ENCODE assay signal across 1 cellular context in the genomic region with DNA sequence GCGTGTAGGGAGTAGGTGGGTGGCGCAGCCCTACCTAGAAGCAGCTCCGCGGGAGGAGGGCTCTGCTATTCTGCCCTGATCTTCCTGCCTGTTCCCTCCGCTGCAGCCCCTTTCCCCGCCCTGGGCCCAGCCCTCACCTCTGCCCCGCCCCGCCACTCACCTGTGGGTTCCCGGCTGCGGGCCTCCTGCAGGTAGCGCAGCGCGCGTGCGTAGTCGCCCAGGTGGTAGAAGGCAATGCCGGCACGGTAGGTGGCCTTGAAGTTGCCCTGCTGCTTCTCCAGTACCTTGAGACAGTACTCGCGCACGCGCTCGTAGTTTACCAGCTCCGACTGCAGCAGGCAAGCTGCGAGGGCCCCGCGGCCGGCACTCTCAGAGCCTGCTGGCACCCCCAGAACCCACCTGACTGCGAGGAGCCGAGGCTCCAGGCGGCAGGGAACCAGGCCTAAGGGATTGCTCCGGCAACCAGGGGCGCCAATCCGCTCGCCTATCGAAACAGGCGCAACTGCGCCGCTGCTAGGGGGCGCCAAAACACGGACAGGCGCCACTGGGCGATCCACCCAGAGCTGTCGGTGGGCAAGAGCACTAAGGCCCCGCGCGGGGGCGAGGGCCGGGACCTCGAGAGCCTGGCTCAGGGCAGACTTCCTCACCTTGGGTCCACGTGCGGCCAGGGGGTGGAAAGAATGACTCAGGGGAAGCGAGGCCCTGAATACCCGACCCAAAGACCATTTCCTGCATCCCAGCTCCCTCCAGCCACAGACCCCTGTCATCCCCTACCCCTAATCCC.
TF ChIP-seq lines count a peak whose summit lies in the region.

No MANE protein-coding gene starts in this region.

TF ChIP-seq in K562, 482 proteins besides CTCF, POLR2A, EP300 and RAD21 (continued from another document and continues in another):
- TF ChIP-seq HNRNPL (IDR thresholded peaks at IDR 0.05; ENCODE audit: low read depth, low read length) (no peak), SAP30 (IDR thresholded peaks at IDR 0.05; ENCODE audit: borderline replicate concordance, insufficient read depth, low read depth, low read length, poor library complexity, severe bottlenecking) (no peak), ESRRB (CRISPR knock-in tag; IDR thresholded peaks at IDR 0.05; ENCODE audit: borderline replicate concordance) (no peak), ZNF347 (CRISPR knock-in tag; IDR thresholded peaks at IDR 0.05; ENCODE audit: low read depth) (no peak), L3MBTL2 (IDR thresholded peaks at IDR 0.05) (peak; percentile 58), BMI1 (IDR thresholded peaks at IDR 0.05; ENCODE audit: low read length) (no peak), CC2D1A (IDR thresholded peaks at IDR 0.05) (no peak), MLX (CRISPR knock-in tag; conservative IDR thresholded peaks at IDR 0.05) (no peak), ZNF124 (CRISPR knock-in tag; IDR thresholded peaks at IDR 0.05) (0 out of 2 replicates have a peak, but pooled peaks have one; percentile 54), EHMT2 (IDR thresholded peaks at IDR 0.05) (peak; percentile 66; the same call in 1 of the 2 replicates), ZBED1 (IDR thresholded peaks at IDR 0.05) (no peak), NFXL1 (CRISPR knock-in tag; IDR thresholded peaks at IDR 0.05) (no peak), MLLT1 (IDR thresholded peaks at IDR 0.05) (no peak), SLC30A9 (CRISPR knock-in tag; IDR thresholded peaks at IDR 0.05) (no peak), PCBP2 (IDR thresholded peaks at IDR 0.05; ENCODE audit: low read depth, low read length, poor library complexity, severe bottlenecking) (no peak), MIER1 (IDR thresholded peaks at IDR 0.05; ENCODE audit: low read depth) (peak; percentile 72; the same call in 1 of the 2 replicates), ZNF764 (CRISPR knock-in tag; IDR thresholded peaks at IDR 0.05; ENCODE audit: low read depth) (no peak), RB1 (IDR thresholded peaks at IDR 0.05; ENCODE audit: low read depth) (peak; percentile 64; the same call in 1 of the 2 replicates), CBFA2T2 (conservative IDR thresholded peaks at IDR 0.05) (no peak), ARID1B (IDR thresholded peaks at IDR 0.05) (no peak), CEBPZ (IDR thresholded peaks at IDR 0.05; ENCODE audit: borderline replicate concordance, low read depth, low read length) (no peak), PREB (CRISPR knock-in tag; IDR thresholded peaks at IDR 0.05) (no peak), ZNF518B (CRISPR knock-in tag; IDR thresholded peaks at IDR 0.05) (no peak), NONO (IDR thresholded peaks at IDR 0.05; ENCODE audit: low read depth in 2 of 2, low read length in 1 of 2) (no peak), NFE2 (IDR thresholded peaks at IDR 0.05; ENCODE audit: low read depth) (no peak), NCOA2 (IDR thresholded peaks at IDR 0.05; ENCODE audit: partially characterized antibody in 2 of 2) (no peak), RFX5 (IDR thresholded peaks at IDR 0.05; ENCODE audit: low read depth, low read length) (no peak), NELFE (IDR thresholded peaks at IDR 0.05; ENCODE audit: insufficient read depth, insufficient read length) (no peak), ZNF134 (CRISPR knock-in tag; conservative IDR thresholded peaks at IDR 0.05) (no peak), RFX7 (CRISPR knock-in tag; IDR thresholded peaks at IDR 0.05) (no peak), NR2C1 (IDR thresholded peaks at IDR 0.05) (no peak), NR2C1 (tag; IDR thresholded peaks at IDR 0.05) (no peak), CHD1 (IDR thresholded peaks at IDR 0.05; ENCODE audit: low read length) (no peak), CREM (IDR thresholded peaks at IDR 0.05; ENCODE audit: low read depth) (0 out of 2 replicates have a peak, but pooled peaks have one; percentile 12)
- TF ChIP-seq, protein P1, sequence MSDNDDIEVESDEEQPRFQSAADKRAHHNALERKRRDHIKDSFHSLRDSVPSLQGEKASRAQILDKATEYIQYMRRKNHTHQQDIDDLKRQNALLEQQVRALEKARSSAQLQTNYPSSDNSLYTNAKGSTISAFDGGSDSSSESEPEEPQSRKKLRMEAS (CRISPR knock-in tag; IDR thresholded peaks at IDR 0.05) = no peak
- TF ChIP-seq, protein P2, sequence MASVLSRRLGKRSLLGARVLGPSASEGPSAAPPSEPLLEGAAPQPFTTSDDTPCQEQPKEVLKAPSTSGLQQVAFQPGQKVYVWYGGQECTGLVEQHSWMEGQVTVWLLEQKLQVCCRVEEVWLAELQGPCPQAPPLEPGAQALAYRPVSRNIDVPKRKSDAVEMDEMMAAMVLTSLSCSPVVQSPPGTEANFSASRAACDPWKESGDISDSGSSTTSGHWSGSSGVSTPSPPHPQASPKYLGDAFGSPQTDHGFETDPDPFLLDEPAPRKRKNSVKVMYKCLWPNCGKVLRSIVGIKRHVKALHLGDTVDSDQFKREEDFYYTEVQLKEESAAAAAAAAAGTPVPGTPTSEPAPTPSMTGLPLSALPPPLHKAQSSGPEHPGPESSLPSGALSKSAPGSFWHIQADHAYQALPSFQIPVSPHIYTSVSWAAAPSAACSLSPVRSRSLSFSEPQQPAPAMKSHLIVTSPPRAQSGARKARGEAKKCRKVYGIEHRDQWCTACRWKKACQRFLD (CRISPR knock-in tag; IDR thresholded peaks at IDR 0.05) = no peak
- TF ChIP-seq, protein P3, sequence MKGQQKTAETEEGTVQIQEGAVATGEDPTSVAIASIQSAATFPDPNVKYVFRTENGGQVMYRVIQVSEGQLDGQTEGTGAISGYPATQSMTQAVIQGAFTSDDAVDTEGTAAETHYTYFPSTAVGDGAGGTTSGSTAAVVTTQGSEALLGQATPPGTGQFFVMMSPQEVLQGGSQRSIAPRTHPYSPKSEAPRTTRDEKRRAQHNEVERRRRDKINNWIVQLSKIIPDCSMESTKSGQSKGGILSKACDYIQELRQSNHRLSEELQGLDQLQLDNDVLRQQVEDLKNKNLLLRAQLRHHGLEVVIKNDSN (CRISPR knock-in tag; IDR thresholded peaks at IDR 0.05) = no peak
- TF ChIP-seq, protein P4, sequence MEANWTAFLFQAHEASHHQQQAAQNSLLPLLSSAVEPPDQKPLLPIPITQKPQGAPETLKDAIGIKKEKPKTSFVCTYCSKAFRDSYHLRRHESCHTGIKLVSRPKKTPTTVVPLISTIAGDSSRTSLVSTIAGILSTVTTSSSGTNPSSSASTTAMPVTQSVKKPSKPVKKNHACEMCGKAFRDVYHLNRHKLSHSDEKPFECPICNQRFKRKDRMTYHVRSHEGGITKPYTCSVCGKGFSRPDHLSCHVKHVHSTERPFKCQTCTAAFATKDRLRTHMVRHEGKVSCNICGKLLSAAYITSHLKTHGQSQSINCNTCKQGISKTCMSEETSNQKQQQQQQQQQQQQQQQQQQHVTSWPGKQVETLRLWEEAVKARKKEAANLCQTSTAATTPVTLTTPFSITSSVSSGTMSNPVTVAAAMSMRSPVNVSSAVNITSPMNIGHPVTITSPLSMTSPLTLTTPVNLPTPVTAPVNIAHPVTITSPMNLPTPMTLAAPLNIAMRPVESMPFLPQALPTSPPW (CRISPR knock-in tag; IDR thresholded peaks at IDR 0.05) = no peak
- TF ChIP-seq, protein P5, sequence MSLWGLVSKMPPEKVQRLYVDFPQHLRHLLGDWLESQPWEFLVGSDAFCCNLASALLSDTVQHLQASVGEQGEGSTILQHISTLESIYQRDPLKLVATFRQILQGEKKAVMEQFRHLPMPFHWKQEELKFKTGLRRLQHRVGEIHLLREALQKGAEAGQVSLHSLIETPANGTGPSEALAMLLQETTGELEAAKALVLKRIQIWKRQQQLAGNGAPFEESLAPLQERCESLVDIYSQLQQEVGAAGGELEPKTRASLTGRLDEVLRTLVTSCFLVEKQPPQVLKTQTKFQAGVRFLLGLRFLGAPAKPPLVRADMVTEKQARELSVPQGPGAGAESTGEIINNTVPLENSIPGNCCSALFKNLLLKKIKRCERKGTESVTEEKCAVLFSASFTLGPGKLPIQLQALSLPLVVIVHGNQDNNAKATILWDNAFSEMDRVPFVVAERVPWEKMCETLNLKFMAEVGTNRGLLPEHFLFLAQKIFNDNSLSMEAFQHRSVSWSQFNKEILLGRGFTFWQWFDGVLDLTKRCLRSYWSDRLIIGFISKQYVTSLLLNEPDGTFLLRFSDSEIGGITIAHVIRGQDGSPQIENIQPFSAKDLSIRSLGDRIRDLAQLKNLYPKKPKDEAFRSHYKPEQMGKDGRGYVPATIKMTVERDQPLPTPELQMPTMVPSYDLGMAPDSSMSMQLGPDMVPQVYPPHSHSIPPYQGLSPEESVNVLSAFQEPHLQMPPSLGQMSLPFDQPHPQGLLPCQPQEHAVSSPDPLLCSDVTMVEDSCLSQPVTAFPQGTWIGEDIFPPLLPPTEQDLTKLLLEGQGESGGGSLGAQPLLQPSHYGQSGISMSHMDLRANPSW (CRISPR knock-in tag; IDR thresholded peaks at IDR 0.05) = no peak
